ENCODE assay signal across 15 cellular contexts in the genomic region with DNA sequence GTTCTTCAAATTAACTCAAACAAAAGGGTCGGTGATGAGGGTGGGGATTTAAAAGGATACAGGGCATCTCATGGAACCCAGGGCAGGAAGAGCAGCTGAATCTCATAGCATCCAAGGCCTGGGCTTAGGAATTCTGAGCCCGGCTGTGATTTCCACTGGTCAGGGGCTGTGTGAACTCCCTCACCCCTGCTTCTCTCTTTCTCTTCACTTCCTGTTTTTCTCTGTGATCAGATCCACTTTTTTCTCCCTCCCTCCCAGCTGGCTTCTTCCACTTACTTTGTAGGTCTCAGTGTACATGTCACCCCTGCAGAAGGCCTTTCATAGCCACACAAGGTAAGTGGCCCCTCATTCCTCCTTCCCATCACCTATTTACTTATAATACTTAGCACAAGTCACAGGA.
"Had no signal": no experiment of that assay in that cellular context is flagged by ENCODE, and none has a peak within 500 bp of the region (broad histone marks: within the 10 kb centered on the region; RNA-seq: fewer than 3 reads in every experiment).

No MANE protein-coding gene starts in this region.

- H3K4me3 ChIP-seq: coronary artery, lung, psoas muscle had no signal

- H3K27ac ChIP-seq: psoas muscle had no signal

- ATAC-seq: activated naive CD8-positive, alpha-beta T cell treated with anti-CD3 and anti-CD28 coated beads, Interleukin-2, amount 50 U/mL, for 24 hours; naive thymus-derived CD8-positive, alpha-beta T cell; stimulated activated naive CD8-positive, alpha-beta T cell treated with anti-CD3 and anti-CD28 coated beads, Interleukin-15, Interleukin-2, amounts not matched to agents 100 U/mL and 50 U/mL, for 24 hours had no signal

- H3K4me1 ChIP-seq: psoas muscle had no signal

- DNase-seq: activated CD4-positive, alpha-beta memory T cell treated with anti-CD3 and anti-CD28 coated beads for 36 hours; activated CD4-positive, alpha-beta T cell treated with anti-CD3 and anti-CD28 coated beads for 1 hour; activated naive CD4-positive, alpha-beta T cell treated with Interleukin-2 at 50 U/mL for 16 hours; activated naive CD8-positive, alpha-beta T cell treated with anti-CD3 and anti-CD28 coated beads, Interleukin-2, amount 50 U/mL, for 24 hours; caudate nucleus; effector CD4-positive, alpha-beta T cell; kidney; naive thymus-derived CD8-positive, alpha-beta T cell; nucleus accumbens; stimulated activated CD4-positive, alpha-beta T cell treated with anti-CD3 and anti-CD28 coated beads, Interleukin-4, amount 100 ng/mL, for 1 hour; stimulated activated CD8-positive, alpha-beta memory T cell treated with anti-CD3 and anti-CD28 coated beads, Interleukin-4, amount 100 ng/mL, for 48 hours; stimulated activated naive CD8-positive, alpha-beta T cell treated with anti-CD3 and anti-CD28 coated beads, Interleukin-15, Interleukin-2, amounts not matched to agents 100 U/mL and 50 U/mL, for 24 hours had no signal

- H3K9me3 ChIP-seq: psoas muscle had no signal
